ENCODE assay signal across 10 cellular contexts in the genomic region with DNA sequence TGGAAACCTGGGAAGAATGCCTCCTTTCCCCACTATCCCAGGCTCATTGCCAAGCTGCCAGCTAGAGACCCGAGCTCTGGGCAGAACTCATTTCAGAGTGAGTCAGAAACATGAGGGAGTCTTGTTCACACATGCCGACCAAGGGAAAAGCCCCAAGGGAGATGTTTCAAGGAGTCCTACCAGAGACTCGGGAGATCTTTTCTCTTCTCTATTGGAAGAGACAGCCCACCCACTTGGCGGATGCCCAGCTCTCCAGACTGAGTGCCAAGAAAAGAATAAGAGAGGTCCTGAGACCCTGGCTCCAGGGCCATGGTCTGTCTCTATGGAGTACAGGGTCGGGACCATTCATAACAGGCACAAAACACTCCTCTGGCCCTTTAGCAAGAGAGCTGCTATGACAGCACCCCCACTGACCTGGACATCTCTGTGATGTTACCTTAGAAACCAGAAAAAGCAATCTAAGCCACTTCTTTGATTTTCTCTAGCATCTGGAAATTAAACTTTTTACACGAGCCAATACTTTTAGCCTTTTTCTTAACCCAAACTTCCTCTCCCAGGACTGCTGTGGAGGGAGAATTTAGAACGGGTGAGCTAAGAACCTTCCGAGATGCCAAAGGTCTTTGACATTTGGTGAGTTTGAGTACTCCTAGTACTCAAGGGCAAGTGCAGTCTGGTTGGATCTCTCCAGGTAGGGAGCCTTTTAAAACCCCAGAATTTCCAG. TPM values are rescaled to one million over a fixed set of nuclear protein-coding genes. Genes with fewer than 3 reads are reported as not detected.
A peak's percentile ranks its signal among the peaks of the same experiment; 100 is the strongest.
DNase-seq lines count a peak whose midpoint lies in the region; ATAC-seq and TF ChIP-seq lines count a peak whose summit lies in the region.
"Had no signal": no experiment of that assay in that cellular context is flagged by ENCODE, and none has a peak within 500 bp of the region (broad histone marks: within the 10 kb centered on the region; RNA-seq: fewer than 3 reads in every experiment).

No MANE protein-coding gene starts in this region.

- H3K27ac ChIP-seq in left ventricle myocardium inferior (replicated peaks) (peak overlapping the region; percentile 58), suprapubic skin (peak overlapping the region; percentile 78)
- H3K27ac ChIP-seq: body of pancreas had no signal

- H3K4me1 ChIP-seq in left ventricle myocardium inferior (peaks cover 26% of the 10 kb centered on the region), suprapubic skin (peaks cover 68% of the 10 kb centered on the region)
- H3K4me1 ChIP-seq: body of pancreas had no signal

- 33% methylated on average over 8 of the region's 8 CpGs for WGBS in suprapubic skin

- H3K4me3 ChIP-seq in left ventricle myocardium inferior (no peak overlapping the region), suprapubic skin (no peak overlapping the region)
- H3K4me3 ChIP-seq: body of pancreas had no signal

- no peak for ATAC-seq in HG03378 (IDR thresholded peaks at IDR 0.05; ENCODE audit: unreplicated experiment)
- ATAC-seq: body of pancreas had no signal

- H3K9me3 ChIP-seq in left ventricle myocardium inferior (replicated peaks) (peaks cover 10% of the 10 kb centered on the region), suprapubic skin (no peaks in the 10 kb centered on the region)
- H3K9me3 ChIP-seq: body of pancreas had no signal

- TF ChIP-seq EP300 in suprapubic skin (IDR thresholded peaks at IDR 0.05), result no peak

- TF ChIP-seq CTCF in left ventricle myocardium inferior (IDR thresholded peaks at IDR 0.05; ENCODE audit: borderline replicate concordance), result no peak
- TF ChIP-seq CTCF in suprapubic skin (IDR thresholded peaks at IDR 0.05), result no peak
- no peak for TF ChIP-seq CTCF in GM20000 (IDR thresholded peaks at IDR 0.05; ENCODE audit: extremely low read depth, missing control alignments)
- no peak for TF ChIP-seq CTCF in GM13977 (IDR thresholded peaks at IDR 0.05; ENCODE audit: extremely low read depth, insufficient read depth, missing control alignments)

- no peak for TF ChIP-seq POLR2A in suprapubic skin (IDR thresholded peaks at IDR 0.05)

- in situ Hi-C loops in GM13977 (cut with MboI; ENCODE audit: low pct_unique_long_range_greater_than_20kb, low sequenced_read_pairs, unreplicated experiment), result no loop called here

- intact Hi-C loops in left ventricle myocardium inferior (cut with micrococcal nuclease), result no loop called here

- H3K27me3 ChIP-seq in left ventricle myocardium inferior (ENCODE audit: low read depth) (no peaks in the 10 kb centered on the region), suprapubic skin (no peaks in the 10 kb centered on the region)

- H3K36me3 ChIP-seq in left ventricle myocardium inferior (no peaks in the 10 kb centered on the region), suprapubic skin (no peaks in the 10 kb centered on the region)

- DNase-seq in HCEC 1CT (peak; percentile 35), amniotic stem cell (lab: John Stamatoyannopoulos, UW) (peak; percentile 80), left ventricle myocardium inferior (peak; percentile 73), suprapubic skin (ENCODE audit: low spot score in 2 of 2) (peak; percentile 88 to 90), COLO668 (lab: John Stamatoyannopoulos, UW; ENCODE audit: unreplicated experiment) (no peak), GM20000 (ENCODE audit: low spot score) (no peak), GM13977 (ENCODE audit: low spot score) (no peak)
- DNase-seq: MM.1S had no signal

RNA-seq across cellular contexts. Expression of a gene that starts 18.5 kb away (rescaled TPM):
- total RNA-seq in left ventricle myocardium inferior, result 138 TPM
- total RNA-seq in suprapubic skin, result 100 to 1,000 TPM in 3 of 4 donors, 10 to 100 TPM in 1; 79.1 to 424 (median 163) TPM

Comparison
In these comparisons a context has a peak if more than half of its experiments do, and no peak if none do; other contexts are left out.
1. DNase-seq: peak in HCEC 1CT (single experiment), amniotic stem cell (single experiment), left ventricle myocardium inferior (single experiment) and suprapubic skin (2 of 2); none in COLO668 (single experiment), GM20000 (single experiment) and GM13977 (single experiment).